Comparison of ENCODE assay signal across 9 cellular contexts in the genomic region with DNA sequence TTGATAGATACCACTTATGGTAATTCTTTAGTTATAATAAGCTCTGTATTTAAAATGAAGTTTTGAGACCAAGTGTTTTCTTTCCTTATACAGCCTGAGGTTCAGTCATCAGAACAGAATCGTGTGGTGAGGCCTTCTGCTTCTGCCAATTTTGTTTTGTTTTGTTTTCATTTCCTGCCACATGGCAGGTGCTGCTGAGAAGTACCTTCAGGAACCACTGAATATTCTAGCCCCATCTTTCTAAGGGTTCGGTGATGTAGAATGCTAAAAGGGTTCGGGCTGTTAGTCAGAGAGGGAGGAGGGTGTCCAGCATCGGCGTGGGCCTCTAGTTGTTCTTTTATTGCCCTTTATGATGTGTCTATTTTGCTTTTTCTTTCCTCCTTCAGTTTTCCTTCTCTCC. TPM values are rescaled to one million over a fixed set of nuclear protein-coding genes. Genes with fewer than 3 reads are reported as not detected.
DNase-seq lines count a peak whose midpoint lies in the region; ATAC-seq and TF ChIP-seq lines count a peak whose summit lies in the region.
"Had no signal": no experiment of that assay in that cellular context is flagged by ENCODE, and none has a peak within 500 bp of the region (broad histone marks: within the 10 kb centered on the region; RNA-seq: fewer than 3 reads in every experiment).

No MANE protein-coding gene starts in this region.

- no peak for TF ChIP-seq POLR2A in sigmoid colon (IDR thresholded peaks at IDR 0.05)

- intact Hi-C loops in sigmoid colon (cut with DNase I) (no loop called here), PC-9 (cut with micrococcal nuclease; ENCODE audit: unreplicated experiment) (no loop called here)

- 21% methylated on average over 5 of the region's 5 CpGs for WGBS in sigmoid colon, 2 donors

- peaks cover 41% of the 10 kb centered on the region for H4K20me1 ChIP-seq in PC-9 (ENCODE audit: insufficient read depth)

- H3K27ac ChIP-seq in sigmoid colon (peak overlapping the region; percentile 55 to 81 (median 71)), PC-9 (no peak overlapping the region)
- H3K27ac ChIP-seq: HL-60 had no signal

- no peak for TF ChIP-seq EP300 in sigmoid colon (IDR thresholded peaks at IDR 0.05)

- DNase-seq in NCI-H146 (lab: John Stamatoyannopoulos, UW): peak; percentile 20
- DNase-seq in NCI-H146 treated with DMSO at 0.1 percent for 48 hours (lab: John Stamatoyannopoulos, UW; ENCODE audit: unreplicated experiment): no peak
- peak; percentile 11 for DNase-seq in activated gamma-delta T cell treated with anti-CD3 and anti-CD28 coated beads, Interleukin-2, amount 50 U/mL, for 16 hours (ENCODE audit: low read depth)
- DNase-seq in sigmoid colon: no peak
- DNase-seq in PC-9: no peak

- peaks cover 0 to 78% (median 53%) of the 10 kb centered on the region in 4 donors for H3K4me1 ChIP-seq in sigmoid colon
- H3K4me1 ChIP-seq in PC-9 (replicated peaks; ENCODE audit: insufficient read depth): no peaks in the 10 kb centered on the region

- H3F3A ChIP-seq in PC-9 (ENCODE audit: insufficient read depth, low read depth): peaks cover 7% of the 10 kb centered on the region; the same call in 1 of the 2 replicates

- H3K79me2 ChIP-seq in PC-9 (ENCODE audit: low read depth): peaks cover 73% of the 10 kb centered on the region

- H3K4me3 ChIP-seq in sigmoid colon (no peak overlapping the region), PC-9 (no peak overlapping the region)

- CTCF ChIA-PET in PC-9 (lab: Charles Lee): no interaction called here

- H3K36me3 ChIP-seq in sigmoid colon: no peaks in the 10 kb centered on the region
- H3K36me3 ChIP-seq in PC-9 (ENCODE audit: low read depth): no peaks in the 10 kb centered on the region

- no peak for TF ChIP-seq CTCF in sigmoid colon (IDR thresholded peaks at IDR 0.05)
- no peak for TF ChIP-seq CTCF in PC-9 (conservative IDR thresholded peaks at IDR 0.05)

- no peaks in the 10 kb centered on the region for H3K9me2 ChIP-seq in PC-9 (ENCODE audit: insufficient read depth)

- H3K4me2 ChIP-seq in PC-9: no peak overlapping the region

- H3K27me3 ChIP-seq in sigmoid colon (no peaks in the 10 kb centered on the region), PC-9 (ENCODE audit: insufficient read depth, low read depth) (no peaks in the 10 kb centered on the region)

- no TSS peak for BruUV-seq in PC-9 (replicated peaks; lab: Mats Ljungman, UMichigan)

- no peak overlapping the region for H2AFZ ChIP-seq in PC-9

- POLR2A ChIA-PET in PC-9 (lab: Charles Lee; ENCODE audit: unreplicated experiment): no interaction called here

- ATAC-seq in HG03108 (IDR thresholded peaks at IDR 0.05; ENCODE audit: unreplicated experiment) (peak; percentile 55), GM21423 (IDR thresholded peaks at IDR 0.05; ENCODE audit: unreplicated experiment) (no peak), HG03521 (IDR thresholded peaks at IDR 0.05; ENCODE audit: unreplicated experiment) (no peak)

- H3K9me3 ChIP-seq in sigmoid colon (no peaks in the 10 kb centered on the region), PC-9 (ENCODE audit: insufficient read depth, low read depth) (no peaks in the 10 kb centered on the region)

RNA-seq across cellular contexts. Expression of gene TNRC6B, which starts 25.8 kb away (rescaled TPM):
- 10 to 100 TPM; 26.5 to 51.8 (median 28.1) TPM for total RNA-seq in sigmoid colon
- 10 to 100 TPM in 1 of 3 donors, 1 to 10 TPM in 1, under 1 TPM in 1; 0.60 to 23.0 (median 9.2) TPM for polyA plus RNA-seq in sigmoid colon
- 57.8 and 62.7 TPM in 2 replicates for total RNA-seq in PC-9 (2021)

Comparison
In these comparisons a context has a peak if more than half of its experiments do, and no peak if none do; other contexts are left out.
1. DNase-seq: peak in NCI-H146 (single experiment) and activated gamma-delta T cell treated with anti-CD3 and anti-CD28 coated beads, Interleukin-2, amount 50 U/mL, for 16 hours (single experiment); none in NCI-H146 treated with DMSO at 0.1 percent for 48 hours (single experiment), sigmoid colon (single experiment) and PC-9 (0 of 2).